In genomic region chr19:39946532-39946931, GRCh38 we compare ENCODE assay signal across 1 cellular context.
TF ChIP-seq lines count a peak whose summit lies in the region.

No MANE protein-coding gene starts in this region.

TF ChIP-seq in H1, 55 proteins besides CTCF, POLR2A, EP300 and RAD21:
- TF ChIP-seq E2F6 (IDR thresholded peaks at IDR 0.05): no peak
- TF ChIP-seq BCL11A (IDR thresholded peaks at IDR 0.05; ENCODE audit: low read depth in 2 of 2, low read length in 2 of 2): no peak
- no peak for TF ChIP-seq POLR2AphosphoS5 (IDR thresholded peaks at IDR 0.05; ENCODE audit: low read depth, low read length)
- no peak for TF ChIP-seq RXRA (IDR thresholded peaks at IDR 0.05; ENCODE audit: insufficient read depth, low read depth, low read length)
- TF ChIP-seq CBX5 (IDR thresholded peaks at IDR 0.05; ENCODE audit: low read depth, low read length): no peak
- TF ChIP-seq PHF8 (conservative IDR thresholded peaks at IDR 0.05; ENCODE audit: low read depth, low read length): no peak
- no peak for TF ChIP-seq SP4 (IDR thresholded peaks at IDR 0.05; ENCODE audit: low read length)
- TF ChIP-seq FOSL1 (IDR thresholded peaks at IDR 0.05; ENCODE audit: insufficient read depth, low read depth, low read length): no peak
- TF ChIP-seq EZH2 (IDR thresholded peaks at IDR 0.05; ENCODE audit: low read depth, low read length, severe bottlenecking): no peak
- no peak for TF ChIP-seq TAF7 (optimal IDR thresholded peaks at IDR 0.05; ENCODE audit: borderline replicate concordance, low read depth, low read length)
- TF ChIP-seq TEAD4 (IDR thresholded peaks at IDR 0.05; ENCODE audit: low read depth, low read length): no peak
- TF ChIP-seq RNF2 (IDR thresholded peaks at IDR 0.05; ENCODE audit: borderline replicate concordance, low read depth, low read length, missing control alignments, poor library complexity, severe bottlenecking): no peak
- no peak for TF ChIP-seq CEBPB (IDR thresholded peaks at IDR 0.05; ENCODE audit: low read depth, low read length)
